ENCODE assay signal across 8 cellular contexts in genomic region chr12:122399592-122400373, GRCh38. TPM values are rescaled to one million over a fixed set of nuclear protein-coding genes. Genes with fewer than 3 reads are reported as not detected.
DNase-seq lines count a peak whose midpoint lies in the region; ATAC-seq and TF ChIP-seq lines count a peak whose summit lies in the region.

No MANE protein-coding gene starts in this region.

- WGBS in right lobe of liver (ENCODE audit: insufficient coverage, low coverage, low lambda C conversion rate, missing lambda C conversion rate), result under 1% methylated on average over 14 of the region's 14 CpGs

- peak overlapping the region; percentile 87 for H3K27ac Mint-ChIP-seq in activated CD4-positive, alpha-beta T cell treated with anti-CD3 and anti-CD28 coated beads, Interleukin-2, amount 10 ng/mL, durations not matched to agents 24 days and 14 days

- ATAC-seq in right lobe of liver, result peak; percentile 82 to 89 (median 82)
- no peak for ATAC-seq in HG03457 (IDR thresholded peaks at IDR 0.05; ENCODE audit: unreplicated experiment)

- intact Hi-C loops in activated CD4-positive, alpha-beta T cell treated with anti-CD3 and anti-CD28 coated beads, Interleukin-2, amount 10 ng/mL, durations not matched to agents 24 days and 14 days (cut with micrococcal nuclease), result loop anchor here (1.0 to 5.0 kb wide), 4 partner anchors 13 to 128 kb away; partner anchors contain the start of genes KNTC1 and RSRC2
- intact Hi-C loops in right lobe of liver (cut with DNase I), result no loop called here

- H3K36me3 Mint-ChIP-seq in activated CD4-positive, alpha-beta T cell treated with anti-CD3 and anti-CD28 coated beads, Interleukin-2, amount 10 ng/mL, durations not matched to agents 24 days and 14 days (ENCODE audit: low read depth), result peaks cover 13% of the 10 kb centered on the region

- H3K4me1 Mint-ChIP-seq in activated CD4-positive, alpha-beta T cell treated with anti-CD3 and anti-CD28 coated beads, Interleukin-2, amount 10 ng/mL, durations not matched to agents 24 days and 14 days, result peaks cover 34% of the 10 kb centered on the region

- DNase-seq in C1 segment of cervical spinal cord (lab: John Stamatoyannopoulos, UW) (peak in 10 of 14 donors; percentile 3 to 76 (median 9)), HCEC 1CT (peak; percentile 91), NCI-H510A treated with DMSO at 0.1 percent for 48 hours (lab: John Stamatoyannopoulos, UW) (peak; percentile 93), dermis microvascular lymphatic vessel endothelial cell (ENCODE audit: low read depth in 2 of 2) (peak; percentile 73 to 90), right lobe of liver (peak; percentile 60 to 87 (median 84))
- peak; percentile 86 for DNase-seq in activated CD4-positive, alpha-beta T cell treated with anti-CD3 and anti-CD28 coated beads, Interleukin-2, amount 10 ng/mL, durations not matched to agents 24 days and 14 days
- DNase-seq in stimulated activated CD8-positive, alpha-beta memory T cell treated with anti-CD3 and anti-CD28 coated beads, Interleukin-12 subunit alpha, Interleukin-12 subunit beta, amount 100 ng/mL, for 1 hour (ENCODE audit: low read depth), result peak; percentile 29

- H3K27me3 ChIP-seq in right lobe of liver, result no peaks in the 10 kb centered on the region

- no peaks in the 10 kb centered on the region for H3K27me3 Mint-ChIP-seq in activated CD4-positive, alpha-beta T cell treated with anti-CD3 and anti-CD28 coated beads, Interleukin-2, amount 10 ng/mL, durations not matched to agents 24 days and 14 days

- H3K27ac ChIP-seq in right lobe of liver, result peak overlapping the region; percentile 84 to 97 (median 88)

- no peak for TF ChIP-seq POLR2A in right lobe of liver (IDR thresholded peaks at IDR 0.05)

- peak overlapping the region; percentile 71 for H3K4me3 Mint-ChIP-seq in activated CD4-positive, alpha-beta T cell treated with anti-CD3 and anti-CD28 coated beads, Interleukin-2, amount 10 ng/mL, durations not matched to agents 24 days and 14 days

- TF ChIP-seq CTCF in right lobe of liver (IDR thresholded peaks at IDR 0.05), result peak; percentile 63 to 79 (median 72)

- H3K4me1 ChIP-seq in right lobe of liver, result peaks cover 0 to 56% (median 6%) of the 10 kb centered on the region in 4 donors

- no peaks in the 10 kb centered on the region for H3K9me3 ChIP-seq in right lobe of liver

- no peaks in the 10 kb centered on the region for H3K36me3 ChIP-seq in right lobe of liver

- no peaks in the 10 kb centered on the region for H3K9me3 Mint-ChIP-seq in activated CD4-positive, alpha-beta T cell treated with anti-CD3 and anti-CD28 coated beads, Interleukin-2, amount 10 ng/mL, durations not matched to agents 24 days and 14 days

- peak overlapping the region in 2 of 3 donors; percentile 14 to 40 for H3K4me3 ChIP-seq in right lobe of liver

RNA-seq across cellular contexts. Expression of gene CLIP1, which starts 22.7 kb away (rescaled TPM):
- 60.8 and 66.1 TPM in 2 replicates for total RNA-seq in activated CD4-positive, alpha-beta T cell treated with anti-CD3 and anti-CD28 coated beads, Interleukin-2, amount 10 ng/mL, durations not matched to agents 24 days and 14 days
- 22.6 and 28.7 TPM in 2 replicates for total RNA-seq in dermis microvascular lymphatic vessel endothelial cell
- total RNA-seq in right lobe of liver, result 10 to 100 TPM; 35.4 to 63.4 (median 43.1) TPM

Comparison
In these comparisons a context has a peak if more than half of its experiments do, and no peak if none do; other contexts are left out.
1. DNase-seq: peak in every context shown above with its lines; median percentile 93 in NCI-H510A treated with DMSO at 0.1 percent for 48 hours; 91 in HCEC 1CT; 86 in activated CD4-positive, alpha-beta T cell treated with anti-CD3 and anti-CD28 coated beads, Interleukin-2, amount 10 ng/mL, durations not matched to agents 24 days and 14 days; 84 in right lobe of liver; 82 in dermis microvascular lymphatic vessel endothelial cell; 29 in stimulated activated CD8-positive, alpha-beta memory T cell treated with anti-CD3 and anti-CD28 coated beads, Interleukin-12 subunit alpha, Interleukin-12 subunit beta, amount 100 ng/mL, for 1 hour; 9 in C1 segment of cervical spinal cord.